8 cellular contexts compared by ENCODE assay signal in genomic region chr1:26110731-26111529, GRCh38. TPM values are rescaled to one million over a fixed set of nuclear protein-coding genes. Genes with fewer than 3 reads are reported as not detected.
DNase-seq lines count a peak whose midpoint lies in the region; ATAC-seq and TF ChIP-seq lines count a peak whose summit lies in the region.

No MANE protein-coding gene starts in this region.

- intact Hi-C loops in Caco-2 (cut with micrococcal nuclease; ENCODE audit: unreplicated experiment), result no loop called here
- intact Hi-C loops in Panc1 (cut with micrococcal nuclease; ENCODE audit: unreplicated experiment), result loop anchor here (5.0 kb wide), 1 partner anchor 74 kb away; no protein-coding TSS in a partner anchor
- intact Hi-C loops in activated T-helper 1 cell treated with anti-CD3 and anti-CD28 coated beads, Interleukin-12 subunit alpha, Interleukin-12 subunit beta, Interleukin-2, Interleukin-4 antibody, amounts not matched to agents 30 ng/mL and 10 ng/mL and 1 ng/mL, durations not matched to agents 14 hours and 24 hours and 36 hours (cut with micrococcal nuclease), result loop anchor here (1.0 to 5.0 kb wide), 10 partner anchors 15 to 361 kb away; partner anchors contain the start of genes CEP85, DHDDS, HMGN2 and PAFAH2
- intact Hi-C loops in natural killer cell (cut with micrococcal nuclease), result loop anchor here (1.0 to 10.0 kb wide), 3 partner anchors 15 to 434 kb away; partner anchors contain the start of gene CEP85

- H3K36me3 ChIP-seq in Caco-2 (ENCODE audit: control insufficient read depth, insufficient read depth, low read length), result no peaks in the 10 kb centered on the region
- H3K36me3 ChIP-seq in Panc1 (ENCODE audit: control insufficient read depth, insufficient read depth, low read length), result peaks cover 2% of the 10 kb centered on the region
- no peaks in the 10 kb centered on the region for H3K36me3 ChIP-seq in fibroblast of lung (ENCODE audit: control insufficient read depth, insufficient read depth, low read length)

- H3K9me3 ChIP-seq in Caco-2 (no peaks in the 10 kb centered on the region), Panc1 (ENCODE audit: control insufficient read depth, insufficient read depth, low read depth, low read length) (no peaks in the 10 kb centered on the region), fibroblast of lung (ENCODE audit: control insufficient read depth, insufficient read depth, low read depth, low read length) (no peaks in the 10 kb centered on the region)

- peak overlapping the region; percentile 64 for H3K9ac ChIP-seq in fibroblast of lung (ENCODE audit: insufficient read depth, low read length)

- H3K79me2 ChIP-seq in fibroblast of lung (ENCODE audit: control insufficient read depth, insufficient read depth, low read length), result peaks cover 4% of the 10 kb centered on the region

- H3K4me1 ChIP-seq in Caco-2 (no peaks in the 10 kb centered on the region; the same call in 1 of the 2 replicates), Panc1 (ENCODE audit: control insufficient read depth, insufficient read depth, low read length) (peaks cover 17% of the 10 kb centered on the region), fibroblast of lung (ENCODE audit: control insufficient read depth, extremely low read depth, insufficient read depth, low read length) (no peaks in the 10 kb centered on the region)

- peak; percentile 81 to 87 for DNase-seq in Caco-2
- peak; percentile 81 for DNase-seq in HT-29 (ENCODE audit: low spot score)
- no peak for DNase-seq in Panc1 (ENCODE audit: low read depth, low spot score)
- DNase-seq in activated T-helper 1 cell treated with anti-CD3 and anti-CD28 coated beads, Interleukin-12 subunit alpha, Interleukin-12 subunit beta, Interleukin-2, Interleukin-4 antibody, amounts not matched to agents 30 ng/mL and 10 ng/mL and 1 ng/mL, durations not matched to agents 14 hours and 24 hours and 36 hours (ENCODE audit: low spot score), result peak; percentile 73
- DNase-seq in fibroblast of lung (ENCODE audit: low read depth in 2 of 2), result peak; percentile 63 to 68
- DNase-seq in natural killer cell, result peak; percentile 69
- peak; percentile 75 for DNase-seq in stimulated activated naive CD8-positive, alpha-beta T cell treated with anti-CD3 and anti-CD28 coated beads, Interleukin-15, Interleukin-2, amounts not matched to agents 100 U/mL and 50 U/mL, for 24 hours

- peak overlapping the region; percentile 82 for H3K4me2 ChIP-seq in fibroblast of lung (ENCODE audit: extremely low read depth, insufficient read depth, low read length)

- H3K27ac Mint-ChIP-seq in Caco-2 (ENCODE audit: unreplicated experiment) (peak overlapping the region; percentile 70), natural killer cell (peak overlapping the region; percentile 22 to 84)
- peak overlapping the region; percentile 79 for H3K27ac Mint-ChIP-seq in activated T-helper 1 cell treated with anti-CD3 and anti-CD28 coated beads, Interleukin-12 subunit alpha, Interleukin-12 subunit beta, Interleukin-2, Interleukin-4 antibody, amounts not matched to agents 30 ng/mL and 10 ng/mL and 1 ng/mL, durations not matched to agents 14 hours and 24 hours and 36 hours

- H2AFZ ChIP-seq in fibroblast of lung (ENCODE audit: low read length), result peak overlapping the region; percentile 72

- ATAC-seq in GM19467 (IDR thresholded peaks at IDR 0.05; ENCODE audit: unreplicated experiment) (peak; percentile 38), Panc1 (peak; percentile 77), natural killer cell (peak; percentile 50 to 66 (median 57))
- peak; percentile 58 for ATAC-seq in stimulated activated naive CD8-positive, alpha-beta T cell treated with anti-CD3 and anti-CD28 coated beads, Interleukin-15, Interleukin-2, amounts not matched to agents 100 U/mL and 50 U/mL, for 24 hours

- TF ChIP-seq CTCF in Caco-2 (IDR thresholded peaks at IDR 0.05; ENCODE audit: insufficient read depth in 1 of 2, low read depth in 1 of 2, low read length in 1 of 2, severe bottlenecking in 1 of 2, unreplicated experiment in 1 of 2) (no peak), Panc1 (IDR thresholded peaks at IDR 0.05) (no peak), fibroblast of lung (conservative IDR thresholded peaks at IDR 0.05 in 1 of 2, IDR thresholded peaks at IDR 0.05 in 1 of 2; ENCODE audit: low read depth in 1 of 2, low read length in 2 of 2) (no peak), natural killer cell (IDR thresholded peaks at IDR 0.05) (no peak)

- H3K4me3 Mint-ChIP-seq in Caco-2 (ENCODE audit: unreplicated experiment), result peak overlapping the region; percentile 90
- H3K4me3 Mint-ChIP-seq in activated T-helper 1 cell treated with anti-CD3 and anti-CD28 coated beads, Interleukin-12 subunit alpha, Interleukin-12 subunit beta, Interleukin-2, Interleukin-4 antibody, amounts not matched to agents 30 ng/mL and 10 ng/mL and 1 ng/mL, durations not matched to agents 14 hours and 24 hours and 36 hours, result peak overlapping the region; percentile 90
- H3K4me3 Mint-ChIP-seq in natural killer cell, result peak overlapping the region; percentile 88

- peaks cover 4% of the 10 kb centered on the region for H3K36me3 Mint-ChIP-seq in Caco-2 (ENCODE audit: insufficient read depth, unreplicated experiment)
- H3K36me3 Mint-ChIP-seq in activated T-helper 1 cell treated with anti-CD3 and anti-CD28 coated beads, Interleukin-12 subunit alpha, Interleukin-12 subunit beta, Interleukin-2, Interleukin-4 antibody, amounts not matched to agents 30 ng/mL and 10 ng/mL and 1 ng/mL, durations not matched to agents 14 hours and 24 hours and 36 hours (ENCODE audit: low read depth), result peaks cover 12% of the 10 kb centered on the region
- H3K36me3 Mint-ChIP-seq in natural killer cell, result no peaks in the 10 kb centered on the region

- H3K4me3 ChIP-seq in Caco-2 (ENCODE audit: low read depth, low read length), result peak overlapping the region; percentile 97
- peak overlapping the region; percentile 85 to 94 for H3K4me3 ChIP-seq in Panc1 (ENCODE audit: low read depth in 2 of 2, low read length in 2 of 2)
- H3K4me3 ChIP-seq in fibroblast of lung (replicated peaks in 1 of 4; ENCODE audit: control extremely low read depth in 1 of 4, insufficient read depth in 1 of 4, low read depth in 3 of 4, low read length in 4 of 4), result peak overlapping the region; percentile 51 to 96 (median 70)

- H3K9me3 Mint-ChIP-seq in Caco-2 (ENCODE audit: unreplicated experiment), result no peaks in the 10 kb centered on the region
- H3K9me3 Mint-ChIP-seq in activated T-helper 1 cell treated with anti-CD3 and anti-CD28 coated beads, Interleukin-12 subunit alpha, Interleukin-12 subunit beta, Interleukin-2, Interleukin-4 antibody, amounts not matched to agents 30 ng/mL and 10 ng/mL and 1 ng/mL, durations not matched to agents 14 hours and 24 hours and 36 hours, result no peaks in the 10 kb centered on the region
- no peaks in the 10 kb centered on the region for H3K9me3 Mint-ChIP-seq in natural killer cell

- no TSS peak for BruUV-seq in Caco-2 (replicated peaks; lab: Mats Ljungman, UMichigan)
- no TSS peak for BruUV-seq in Panc1 (replicated peaks; lab: Mats Ljungman, UMichigan)

- POLR2A ChIA-PET in Caco-2 (lab: Charles Lee) (interaction anchor here (0.6 kb wide), 2 partner anchors 16 to 178 kb away, joined by 3 to 5 read pairs; no protein-coding TSS in a partner anchor), Panc1 (lab: Charles Lee) (interaction anchor here (0.6 kb wide), 1 partner anchor 32 kb away, joined by 3 read pairs; no protein-coding TSS in a partner anchor)

- CTCF ChIA-PET in Caco-2 (lab: Charles Lee), result interaction anchor here (1.0 to 2.0 kb wide), 2 partner anchors 34 to 215 kb away, joined by 3 to 7 read pairs; no protein-coding TSS in a partner anchor
- CTCF ChIA-PET in Panc1 (lab: Charles Lee), result no interaction called here

- H4K20me1 ChIP-seq in fibroblast of lung (ENCODE audit: control insufficient read depth, extremely low read depth, insufficient read depth, low read length), result no peaks in the 10 kb centered on the region

- in situ Hi-C loops in Panc1 (cut with HindIII; ENCODE audit: low pct_unique_long_range_greater_than_20kb, low sequenced_read_pairs), result no loop called here

- no peaks in the 10 kb centered on the region for H3K4me1 Mint-ChIP-seq in Caco-2 (ENCODE audit: low read depth, unreplicated experiment)
- H3K4me1 Mint-ChIP-seq in activated T-helper 1 cell treated with anti-CD3 and anti-CD28 coated beads, Interleukin-12 subunit alpha, Interleukin-12 subunit beta, Interleukin-2, Interleukin-4 antibody, amounts not matched to agents 30 ng/mL and 10 ng/mL and 1 ng/mL, durations not matched to agents 14 hours and 24 hours and 36 hours (ENCODE audit: low read depth), result peaks cover 36% of the 10 kb centered on the region
- H3K4me1 Mint-ChIP-seq in natural killer cell, result peaks cover 13 to 14% of the 10 kb centered on the region in 2 donors

- peak overlapping the region; percentile 76 for H3K27ac ChIP-seq in Panc1 (ENCODE audit: low read length)
- peak overlapping the region; percentile 52 for H3K27ac ChIP-seq in fibroblast of lung (ENCODE audit: insufficient read depth, low read length)

- H3K27me3 ChIP-seq in Caco-2 (replicated peaks; ENCODE audit: control insufficient read depth, insufficient read depth, low read length) (no peaks in the 10 kb centered on the region), Panc1 (ENCODE audit: control insufficient read depth, insufficient read depth, low read length) (no peaks in the 10 kb centered on the region), fibroblast of lung (ENCODE audit: control insufficient read depth, insufficient read depth, low read length) (no peaks in the 10 kb centered on the region)

- H3K27me3 Mint-ChIP-seq in Caco-2 (ENCODE audit: insufficient read depth, unreplicated experiment) (no peaks in the 10 kb centered on the region), natural killer cell (ENCODE audit: low read depth in 2 of 2) (peaks cover 0 to 5% of the 10 kb centered on the region in 2 donors)
- no peaks in the 10 kb centered on the region for H3K27me3 Mint-ChIP-seq in activated T-helper 1 cell treated with anti-CD3 and anti-CD28 coated beads, Interleukin-12 subunit alpha, Interleukin-12 subunit beta, Interleukin-2, Interleukin-4 antibody, amounts not matched to agents 30 ng/mL and 10 ng/mL and 1 ng/mL, durations not matched to agents 14 hours and 24 hours and 36 hours (ENCODE audit: insufficient read depth)

RNA-seq across cellular contexts. Expression of gene PDIK1L, which starts 0.7 kb away (rescaled TPM):
- 5.5 and 6.0 TPM in 2 replicates for total RNA-seq in Caco-2 (2022)
- total RNA-seq in HT-29 (2014; rRNA removed; shearing (Covaris generic)), result 3.9 and 4.3 TPM in 2 replicates
- 8.0 TPM for total RNA-seq in Panc1 (2021; ENCODE audit: unreplicated experiment)
- polyA plus RNA-seq in Panc1 (2012; ENCODE audit: insufficient read length), result 1.7 TPM
- total RNA-seq in activated T-helper 1 cell treated with anti-CD3 and anti-CD28 coated beads, Interleukin-12 subunit alpha, Interleukin-12 subunit beta, Interleukin-2, Interleukin-4 antibody, amounts not matched to agents 30 ng/mL and 10 ng/mL and 1 ng/mL, durations not matched to agents 14 hours and 24 hours and 36 hours, result 15.5 and 18.9 TPM in 2 replicates
- 4.3 and 5.1 TPM in 2 replicates for total RNA-seq in fibroblast of lung
- polyA plus RNA-seq in fibroblast of lung, result 3.0 and 3.7 TPM in 2 replicates
- polyA plus RNA-seq in fibroblast of lung (2012), result 1.3 and 2.0 TPM in 2 replicates
- polyA minus RNA-seq in fibroblast of lung (ENCODE audit: low replicate concordance), result 0.20 and 0.26 TPM in 2 replicates
- total RNA-seq in natural killer cell, result 1 to 10 TPM; 3.1 to 8.2 (median 8.1) TPM

RNA-seq across cellular contexts. Expression of gene TRIM63, which starts 43.5 kb away (rescaled TPM):
- total RNA-seq in Caco-2 (2022) (not detected in 2 replicates), Panc1 (2021; ENCODE audit: unreplicated experiment) (not detected), fibroblast of lung (not detected in 2 replicates), natural killer cell (not detected)
- 0.05 and 0.10 TPM in 2 replicates for total RNA-seq in HT-29 (2014; rRNA removed; shearing (Covaris generic))
- polyA plus RNA-seq in Panc1 (2012; ENCODE audit: insufficient read length), result not detected
- total RNA-seq in activated T-helper 1 cell treated with anti-CD3 and anti-CD28 coated beads, Interleukin-12 subunit alpha, Interleukin-12 subunit beta, Interleukin-2, Interleukin-4 antibody, amounts not matched to agents 30 ng/mL and 10 ng/mL and 1 ng/mL, durations not matched to agents 14 hours and 24 hours and 36 hours, result not detected in 2 replicates
- not detected in 2 replicates for polyA plus RNA-seq in fibroblast of lung
- not detected in 2 replicates for polyA plus RNA-seq in fibroblast of lung (2012)
- not detected in 2 replicates for polyA minus RNA-seq in fibroblast of lung (ENCODE audit: low replicate concordance)

RNA-seq across cellular contexts. Expression of gene FAM110D, which starts 47.9 kb away (rescaled TPM):
- total RNA-seq in Caco-2 (2022), result 0.12 and 0.16 TPM in 2 replicates
- total RNA-seq in HT-29 (2014; rRNA removed; shearing (Covaris generic)), result not detected in 2 replicates
- 0.05 TPM for total RNA-seq in Panc1 (2021; ENCODE audit: unreplicated experiment)
- 0.10 TPM for polyA plus RNA-seq in Panc1 (2012; ENCODE audit: insufficient read length)
- total RNA-seq in activated T-helper 1 cell treated with anti-CD3 and anti-CD28 coated beads, Interleukin-12 subunit alpha, Interleukin-12 subunit beta, Interleukin-2, Interleukin-4 antibody, amounts not matched to agents 30 ng/mL and 10 ng/mL and 1 ng/mL, durations not matched to agents 14 hours and 24 hours and 36 hours, result 0.12 TPM in 1 of 2 replicates, not detected in the other
- not detected in 2 replicates for total RNA-seq in fibroblast of lung
- polyA plus RNA-seq in fibroblast of lung, result not detected in 2 replicates
- not detected in 2 replicates for polyA plus RNA-seq in fibroblast of lung (2012)
- not detected in 2 replicates for polyA minus RNA-seq in fibroblast of lung (ENCODE audit: low replicate concordance)
- not detected for total RNA-seq in natural killer cell

RNA-seq across cellular contexts. Expression of gene C1orf232, which starts 57.8 kb away (rescaled TPM):
- total RNA-seq in Caco-2 (2022) (not detected in 2 replicates), Panc1 (2021; ENCODE audit: unreplicated experiment) (not detected), fibroblast of lung (not detected in 2 replicates), natural killer cell (not detected)
- total RNA-seq in HT-29 (2014; rRNA removed; shearing (Covaris generic)), result not detected in 2 replicates
- polyA plus RNA-seq in Panc1 (2012; ENCODE audit: insufficient read length), result not detected
- total RNA-seq in activated T-helper 1 cell treated with anti-CD3 and anti-CD28 coated beads, Interleukin-12 subunit alpha, Interleukin-12 subunit beta, Interleukin-2, Interleukin-4 antibody, amounts not matched to agents 30 ng/mL and 10 ng/mL and 1 ng/mL, durations not matched to agents 14 hours and 24 hours and 36 hours, result not detected in 2 replicates
- polyA plus RNA-seq in fibroblast of lung, result not detected in 2 replicates
- not detected in 2 replicates for polyA plus RNA-seq in fibroblast of lung (2012)
- polyA minus RNA-seq in fibroblast of lung (ENCODE audit: low replicate concordance), result not detected in 2 replicates

RNA-seq across cellular contexts. Expression of gene ZNF593, which starts 58.8 kb away (rescaled TPM):
- total RNA-seq in Caco-2 (2022) (50.0 and 50.8 TPM in 2 replicates), Panc1 (2021; ENCODE audit: unreplicated experiment) (108 TPM), fibroblast of lung (30.7 and 38.8 TPM in 2 replicates), natural killer cell (10 to 100 TPM in 2 of 3 donors, 1 to 10 TPM in 1; 8.6 to 17.8 (median 15.6) TPM)
- 170 and 217 TPM in 2 replicates for total RNA-seq in HT-29 (2014; rRNA removed; shearing (Covaris generic))
- 150 TPM for polyA plus RNA-seq in Panc1 (2012; ENCODE audit: insufficient read length)
- 81.3 and 83.0 TPM in 2 replicates for total RNA-seq in activated T-helper 1 cell treated with anti-CD3 and anti-CD28 coated beads, Interleukin-12 subunit alpha, Interleukin-12 subunit beta, Interleukin-2, Interleukin-4 antibody, amounts not matched to agents 30 ng/mL and 10 ng/mL and 1 ng/mL, durations not matched to agents 14 hours and 24 hours and 36 hours
- polyA plus RNA-seq in fibroblast of lung, result 17.6 and 19.8 TPM in 2 replicates
- polyA plus RNA-seq in fibroblast of lung (2012), result 46.2 and 54.4 TPM in 2 replicates
- polyA minus RNA-seq in fibroblast of lung (ENCODE audit: low replicate concordance), result 6.5 and 17.9 TPM in 2 replicates
